In the genomic region with DNA sequence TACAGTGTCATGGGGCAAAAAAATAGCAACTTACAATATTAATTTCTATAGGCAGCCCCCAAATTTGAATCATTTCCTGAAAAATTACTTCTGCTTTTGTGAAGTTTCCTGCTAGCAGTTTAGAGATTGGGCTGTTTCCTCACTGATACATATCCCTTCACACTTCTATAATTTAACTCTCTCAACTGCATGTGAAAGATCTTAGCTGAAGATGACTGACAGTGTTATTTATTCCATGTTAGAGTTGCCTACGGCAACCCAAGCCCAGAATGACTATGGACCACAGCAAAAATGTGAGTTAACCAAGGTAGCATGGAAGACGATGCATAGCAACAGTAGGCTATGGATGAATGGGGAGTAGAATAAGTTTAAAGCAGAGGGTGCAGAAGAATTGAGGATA, we compare ENCODE assay signal across 12 cellular contexts. TPM values are rescaled to one million over a fixed set of nuclear protein-coding genes. Genes with fewer than 3 reads are reported as not detected.
A peak's percentile ranks its signal among the peaks of the same experiment; 100 is the strongest.
DNase-seq lines count a peak whose midpoint lies in the region; ATAC-seq and TF ChIP-seq lines count a peak whose summit lies in the region.
"Had no signal": no experiment of that assay in that cellular context is flagged by ENCODE, and none has a peak within 500 bp of the region (broad histone marks: within the 10 kb centered on the region; RNA-seq: fewer than 3 reads in every experiment).

A gene (plus strand): TSS at position 122 of the 400 bp plus-strand sequence. CDS start 90 bp downstream, at position 212.

- no peaks in the 10 kb centered on the region for H3K27me3 ChIP-seq in CD8-positive, alpha-beta T cell (ENCODE audit: insufficient read depth, low read length)
- H3K27me3 ChIP-seq in Karpas-422 (ENCODE audit: low read length) = no peaks in the 10 kb centered on the region

- no peak within 1 kb of the TSS for H3K4me2 ChIP-seq in Karpas-422 (ENCODE audit: low read depth, low read length, poor library complexity, severe bottlenecking)

- peak within 1 kb of the TSS; percentile 40 for H3K4me3 ChIP-seq in CD8-positive, alpha-beta T cell (ENCODE audit: low read depth, low read length)
- no peak within 1 kb of the TSS for H3K4me3 ChIP-seq in Karpas-422 (ENCODE audit: low read length)

- no peaks in the 10 kb centered on the region for H3K27me3 Mint-ChIP-seq in CD8-positive, alpha-beta T cell (ENCODE audit: low read depth)
- H3K27me3 Mint-ChIP-seq in activated CD8-positive, alpha-beta T cell treated with anti-CD3 and anti-CD28 coated beads for 36 hours = no peaks in the 10 kb centered on the region
- no peaks in the 10 kb centered on the region for H3K27me3 Mint-ChIP-seq in naive B cell
- H3K27me3 Mint-ChIP-seq in activated T-helper 2 cell treated with anti-CD3 and anti-CD28 coated beads, Interferon-gamma antibody, Interleukin-2, Interleukin-4, amounts not matched to agents 10 μg/mL and 5 μg/mL and 100 μg/mL, durations not matched to agents 14 hours and 24 hours and 36 hours (ENCODE audit: low read depth) = peaks cover 8% of the 10 kb centered on the region

- CTCF ChIA-PET in CD8-positive, alpha-beta T cell (lab: Charles Lee) = no interaction called here
- CTCF ChIA-PET in activated CD8-positive, alpha-beta T cell treated with anti-CD3 and anti-CD28 coated beads for 36 hours (lab: Charles Lee) = interaction anchor here (1.4 to 1.9 kb wide), 2 partner anchors 38 to 60 kb away, joined by 5 to 6 read pairs; no protein-coding TSS in a partner anchor

- no peaks in the 10 kb centered on the region for H3K9me3 Mint-ChIP-seq in CD8-positive, alpha-beta T cell
- peaks cover 5% of the 10 kb centered on the region for H3K9me3 Mint-ChIP-seq in activated CD8-positive, alpha-beta T cell treated with anti-CD3 and anti-CD28 coated beads for 36 hours
- no peaks in the 10 kb centered on the region for H3K9me3 Mint-ChIP-seq in naive B cell
- H3K9me3 Mint-ChIP-seq in activated T-helper 2 cell treated with anti-CD3 and anti-CD28 coated beads, Interferon-gamma antibody, Interleukin-2, Interleukin-4, amounts not matched to agents 10 μg/mL and 5 μg/mL and 100 μg/mL, durations not matched to agents 14 hours and 24 hours and 36 hours = no peaks in the 10 kb centered on the region
- H3K9me3 Mint-ChIP-seq: neural crest cell had no signal

- no peak within 1 kb of the TSS for H3K9ac ChIP-seq in Karpas-422 (ENCODE audit: low read length)

- intact Hi-C loops in CD8-positive, alpha-beta T cell (cut with DNase I, micrococcal nuclease) = no loop called here
- intact Hi-C loops in activated CD8-positive, alpha-beta T cell treated with anti-CD3 and anti-CD28 coated beads for 36 hours (cut with micrococcal nuclease) = no loop called here
- intact Hi-C loops in activated T-helper 2 cell treated with anti-CD3 and anti-CD28 coated beads, Interferon-gamma antibody, Interleukin-2, Interleukin-4, amounts not matched to agents 10 μg/mL and 5 μg/mL and 100 μg/mL, durations not matched to agents 14 hours and 24 hours and 36 hours (cut with micrococcal nuclease) = loop anchor here (2.0 kb wide), 1 partner anchor 35 kb away; no protein-coding TSS in a partner anchor

- H3K27ac Mint-ChIP-seq in CD8-positive, alpha-beta T cell = peak within 1 kb of the TSS; percentile 75
- peak within 1 kb of the TSS; percentile 83 for H3K27ac Mint-ChIP-seq in activated CD8-positive, alpha-beta T cell treated with anti-CD3 and anti-CD28 coated beads for 36 hours
- H3K27ac Mint-ChIP-seq in naive B cell = peak within 1 kb of the TSS in 4 of 6 donors; percentile 1 to 63 (median 30)
- no peak within 1 kb of the TSS for H3K27ac Mint-ChIP-seq in activated T-helper 2 cell treated with anti-CD3 and anti-CD28 coated beads, Interferon-gamma antibody, Interleukin-2, Interleukin-4, amounts not matched to agents 10 μg/mL and 5 μg/mL and 100 μg/mL, durations not matched to agents 14 hours and 24 hours and 36 hours

- no peak for DNase-seq in CD8-positive, alpha-beta T cell
- DNase-seq in Karpas-422 = no peak
- peak; percentile 49 for DNase-seq in activated CD8-positive, alpha-beta T cell treated with anti-CD3 and anti-CD28 coated beads for 36 hours
- DNase-seq in naive B cell = peak; percentile 12
- DNase-seq in NCI-H526 treated with DMSO at 0.1 percent for 48 hours (lab: John Stamatoyannopoulos, UW) = no peak
- no peak for DNase-seq in activated T-helper 2 cell treated with anti-CD3 and anti-CD28 coated beads, Interferon-gamma antibody, Interleukin-2, Interleukin-4, amounts not matched to agents 10 μg/mL and 5 μg/mL and 100 μg/mL, durations not matched to agents 14 hours and 24 hours and 36 hours (ENCODE audit: low spot score)
- DNase-seq in NCI-H2081 treated with DMSO at 0.1 percent for 48 hours (lab: John Stamatoyannopoulos, UW) = no peak
- no peak for DNase-seq in epidermal melanocyte (ENCODE audit: insufficient read length, low spot score)
- DNase-seq: activated effector memory CD4-positive, alpha-beta T cell treated with anti-CD3 and anti-CD28 coated beads, Interleukin-2, amount 50 U/mL, for 16 hours; foreskin keratinocyte had no signal

- TF ChIP-seq CTCF in CD8-positive, alpha-beta T cell (IDR thresholded peaks at IDR 0.05) = no peak
- TF ChIP-seq CTCF in activated CD8-positive, alpha-beta T cell treated with anti-CD3 and anti-CD28 coated beads for 36 hours (IDR thresholded peaks at IDR 0.05) = no peak

- no peaks in the 10 kb centered on the region for H4K20me1 ChIP-seq in Karpas-422 (ENCODE audit: insufficient read depth, low read depth, low read length)

- H3K4me1 Mint-ChIP-seq in CD8-positive, alpha-beta T cell (ENCODE audit: low read depth) = peaks cover 73% of the 10 kb centered on the region
- H3K4me1 Mint-ChIP-seq in activated CD8-positive, alpha-beta T cell treated with anti-CD3 and anti-CD28 coated beads for 36 hours (ENCODE audit: low read depth) = peaks cover 60% of the 10 kb centered on the region
- H3K4me1 Mint-ChIP-seq in naive B cell = peaks cover 7 to 18% (median 9%) of the 10 kb centered on the region in 3 donors
- peaks cover 34% of the 10 kb centered on the region for H3K4me1 Mint-ChIP-seq in activated T-helper 2 cell treated with anti-CD3 and anti-CD28 coated beads, Interferon-gamma antibody, Interleukin-2, Interleukin-4, amounts not matched to agents 10 μg/mL and 5 μg/mL and 100 μg/mL, durations not matched to agents 14 hours and 24 hours and 36 hours (ENCODE audit: low read depth)
- H3K4me1 Mint-ChIP-seq: neural crest cell had no signal

- POLR2A ChIA-PET in CD8-positive, alpha-beta T cell (lab: Charles Lee) = interaction anchor here (1.0 to 1.9 kb wide), 3 partner anchors 23 to 49 kb away, joined by 3 to 4 read pairs (median 4); a partner anchor contains a TSS
- POLR2A ChIA-PET in activated CD8-positive, alpha-beta T cell treated with anti-CD3 and anti-CD28 coated beads for 36 hours (lab: Charles Lee) = interaction anchor here (0.7 kb wide), 1 partner anchor 35 kb away, joined by 3 read pairs; no protein-coding TSS in a partner anchor

- 0 out of 2 replicates have a peak, but pooled peaks cover 3% of the 10 kb centered on the region for H3K79me2 ChIP-seq in Karpas-422 (ENCODE audit: low read length)

- H3K36me3 Mint-ChIP-seq in CD8-positive, alpha-beta T cell = peaks cover 8% of the 10 kb centered on the region
- H3K36me3 Mint-ChIP-seq in activated CD8-positive, alpha-beta T cell treated with anti-CD3 and anti-CD28 coated beads for 36 hours (ENCODE audit: low read depth) = peaks cover 10% of the 10 kb centered on the region
- H3K36me3 Mint-ChIP-seq in naive B cell = no peaks in the 10 kb centered on the region
- H3K36me3 Mint-ChIP-seq in activated T-helper 2 cell treated with anti-CD3 and anti-CD28 coated beads, Interferon-gamma antibody, Interleukin-2, Interleukin-4, amounts not matched to agents 10 μg/mL and 5 μg/mL and 100 μg/mL, durations not matched to agents 14 hours and 24 hours and 36 hours (ENCODE audit: low read depth) = no peaks in the 10 kb centered on the region

- ATAC-seq in CD8-positive, alpha-beta T cell = peak; percentile 60
- ATAC-seq in activated CD8-positive, alpha-beta T cell treated with anti-CD3 and anti-CD28 coated beads for 36 hours = peak; percentile 56
- peak; percentile 56 to 83 for ATAC-seq in naive B cell (ENCODE audit: low read depth in 2 of 2)
- ATAC-seq: foreskin keratinocyte, Panc1 had no signal

- H3K9me3 ChIP-seq in CD8-positive, alpha-beta T cell (ENCODE audit: low read length) = no peaks in the 10 kb centered on the region
- no peaks in the 10 kb centered on the region for H3K9me3 ChIP-seq in Karpas-422 (ENCODE audit: low read length)

- no peaks in the 10 kb centered on the region for H3K9me2 ChIP-seq in Karpas-422 (replicated peaks; ENCODE audit: insufficient read depth, low read length)

- H3K36me3 ChIP-seq in CD8-positive, alpha-beta T cell (ENCODE audit: insufficient read depth, low read length) = no peaks in the 10 kb centered on the region
- no peaks in the 10 kb centered on the region for H3K36me3 ChIP-seq in Karpas-422 (ENCODE audit: insufficient read depth, low read length)

- peak within 1 kb of the TSS; percentile 54 for H3K27ac ChIP-seq in CD8-positive, alpha-beta T cell (ENCODE audit: low read depth, low read length)
- H3K27ac ChIP-seq in Karpas-422 (ENCODE audit: low read length) = 0 out of 2 replicates have a peak within 1 kb of the TSS, but pooled peaks have one; percentile 5
- H3K27ac ChIP-seq: foreskin keratinocyte had no signal

- peaks cover 60% of the 10 kb centered on the region for H3K4me1 ChIP-seq in CD8-positive, alpha-beta T cell (ENCODE audit: insufficient read depth, low read length)
- peaks cover 26% of the 10 kb centered on the region for H3K4me1 ChIP-seq in Karpas-422 (ENCODE audit: low read length)
- H3K4me1 ChIP-seq: foreskin keratinocyte had no signal

- H2AFZ ChIP-seq in Karpas-422 (ENCODE audit: low read length) = 0 out of 2 replicates have a peak within 1 kb of the TSS, but pooled peaks have one; percentile 64

- peak within 1 kb of the TSS; percentile 79 for H3K4me3 Mint-ChIP-seq in CD8-positive, alpha-beta T cell
- H3K4me3 Mint-ChIP-seq in activated CD8-positive, alpha-beta T cell treated with anti-CD3 and anti-CD28 coated beads for 36 hours = peak within 1 kb of the TSS; percentile 44
- H3K4me3 Mint-ChIP-seq in naive B cell = peak within 1 kb of the TSS in 4 of 8 donors; percentile 12 to 74 (median 43)
- H3K4me3 Mint-ChIP-seq in activated T-helper 2 cell treated with anti-CD3 and anti-CD28 coated beads, Interferon-gamma antibody, Interleukin-2, Interleukin-4, amounts not matched to agents 10 μg/mL and 5 μg/mL and 100 μg/mL, durations not matched to agents 14 hours and 24 hours and 36 hours (ENCODE audit: low read depth) = no peak within 1 kb of the TSS
- H3K4me3 Mint-ChIP-seq: neural crest cell had no signal

RNA-seq across cellular contexts. Expression of the gene that starts here (rescaled TPM):
- 10 to 100 TPM; 13.8 to 17.7 TPM for total RNA-seq in CD8-positive, alpha-beta T cell
- total RNA-seq in Karpas-422 (2014; rRNA removed; shearing (Covaris generic); ENCODE audit: low replicate concordance) = 9.1 and 34.7 TPM in 2 replicates
- 10 to 100 TPM in 1 of 2 experiments, 1 to 10 TPM in 1; 6.6 to 10.1 TPM for total RNA-seq in activated CD8-positive, alpha-beta T cell treated with anti-CD3 and anti-CD28 coated beads for 36 hours
- polyA plus RNA-seq in naive B cell (ENCODE audit: low read depth in 6 of 6) = 1 to 10 TPM in 5 of 6 donors, under 1 TPM in 1; 0.40 to 7.1 (median 4.7) TPM
- 0.85 and 1.2 TPM in 2 replicates for total RNA-seq in activated T-helper 2 cell treated with anti-CD3 and anti-CD28 coated beads, Interferon-gamma antibody, Interleukin-2, Interleukin-4, amounts not matched to agents 10 μg/mL and 5 μg/mL and 100 μg/mL, durations not matched to agents 14 hours and 24 hours and 36 hours

Comparison
In these comparisons a context has a peak if more than half of its experiments do, and no peak if none do; other contexts are left out.
1. DNase-seq: peak in activated CD8-positive, alpha-beta T cell treated with anti-CD3 and anti-CD28 coated beads for 36 hours (single experiment) and naive B cell (single experiment); none in CD8-positive, alpha-beta T cell (0 of 7), Karpas-422 (single experiment), NCI-H526 treated with DMSO at 0.1 percent for 48 hours (single experiment), activated T-helper 2 cell treated with anti-CD3 and anti-CD28 coated beads, Interferon-gamma antibody, Interleukin-2, Interleukin-4, amounts not matched to agents 10 μg/mL and 5 μg/mL and 100 μg/mL, durations not matched to agents 14 hours and 24 hours and 36 hours (single experiment), NCI-H2081 treated with DMSO at 0.1 percent for 48 hours (single experiment) and epidermal melanocyte (single experiment).
2. Peak in every context shown above with its lines, with median percentiles within 50 percentile points of each other: ATAC-seq.